ENCODE assay signal across 23 cellular contexts in the genomic region with DNA sequence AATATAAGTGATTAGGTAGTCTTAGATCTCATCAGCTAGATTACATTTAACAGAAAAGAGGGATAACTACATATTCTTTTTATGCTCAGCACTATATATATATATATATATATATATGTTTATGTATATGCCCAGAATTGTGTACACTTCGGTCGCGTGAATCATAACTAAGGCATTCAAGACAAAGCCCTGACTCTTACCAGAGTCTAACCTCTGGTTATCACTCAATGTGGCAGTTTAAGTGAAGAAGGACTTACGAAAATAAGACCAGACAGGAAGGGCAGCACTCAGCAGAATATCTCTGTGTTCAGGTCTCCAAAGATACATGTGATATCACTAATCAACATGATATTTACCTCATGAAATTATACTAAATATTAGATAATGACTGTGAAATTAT.
DNase-seq lines count a peak whose midpoint lies in the region; ATAC-seq, FAIRE-seq and TF ChIP-seq lines count a peak whose summit lies in the region.
"Had no signal": no experiment of that assay in that cellular context is flagged by ENCODE, and none has a peak within 500 bp of the region (broad histone marks: within the 10 kb centered on the region; RNA-seq: fewer than 3 reads in every experiment).

No MANE protein-coding gene starts in this region.

- no peaks in the 10 kb centered on the region for H4K20me1 ChIP-seq in PC-3 (ENCODE audit: low read length)
- H4K20me1 ChIP-seq: BLaER1 treated with 17β-estradiol and CSF1 and Interleukin-3, amounts not matched to agents 10 nM and 100 nM had no signal

- no peak overlapping the region for H3K4me2 ChIP-seq in PC-3 (ENCODE audit: low read length)
- H3K4me2 ChIP-seq: BLaER1 treated with 17β-estradiol and CSF1 and Interleukin-3, amounts not matched to agents 10 nM and 100 nM had no signal

- H3K9me2 ChIP-seq in PC-3 (replicated peaks; ENCODE audit: low read length), result no peaks in the 10 kb centered on the region

- H3K27ac ChIP-seq in PC-3 (ENCODE audit: low read length) (no peak overlapping the region), substantia nigra (ENCODE audit: low read depth, low read length, poor library complexity, severe bottlenecking) (no peak overlapping the region)
- H3K27ac ChIP-seq: BLaER1 treated with 17β-estradiol and CSF1 and Interleukin-3, amounts not matched to agents 10 nM and 100 nM had no signal

- no peak overlapping the region for H3K9ac ChIP-seq in PC-3 (ENCODE audit: low read length)
- H3K9ac ChIP-seq: BLaER1 treated with 17β-estradiol and CSF1 and Interleukin-3, amounts not matched to agents 10 nM and 100 nM had no signal

- H3K9me3 ChIP-seq in PC-3 (ENCODE audit: low read length), result no peaks in the 10 kb centered on the region
- H3K9me3 ChIP-seq: BE2C; BLaER1 treated with 17β-estradiol and CSF1 and Interleukin-3, amounts not matched to agents 10 nM and 100 nM had no signal

- H3K4me3 ChIP-seq in PC-3 (ENCODE audit: low read length), result no peak overlapping the region
- H3K4me3 ChIP-seq: BLaER1 treated with 17β-estradiol and CSF1 and Interleukin-3, amounts not matched to agents 10 nM and 100 nM had no signal

- in situ Hi-C loops in ACHN (cut with HindIII; ENCODE audit: low pct_ligation_motif_present, low pct_unique_long_range_greater_than_20kb, low sequenced_read_pairs), result no loop called here

- H3K27me3 ChIP-seq in PC-3 (ENCODE audit: low read length), result no peaks in the 10 kb centered on the region
- H3K27me3 ChIP-seq: BE2C; BLaER1 treated with 17β-estradiol and CSF1 and Interleukin-3, amounts not matched to agents 10 nM and 100 nM had no signal

- no peak overlapping the region for H2AFZ ChIP-seq in PC-3 (ENCODE audit: low read length)

- CTCF ChIA-PET in PC-3 (lab: Charles Lee), result no interaction called here

- ATAC-seq in PC-3 (peak; percentile 98), HG03139 (IDR thresholded peaks at IDR 0.05; ENCODE audit: unreplicated experiment) (no peak)

- intact Hi-C loops in PC-3 (cut with micrococcal nuclease), result no loop called here

- DNase-seq in H4 (ENCODE audit: low spot score) (peak; percentile 51), HTR-8/SVneo (ENCODE audit: insufficient read length, low spot score) (peak; percentile 32), PC-3 (peak; percentile 68), iris pigment epithelial cell (ENCODE audit: low read depth) (peak; percentile 17), SW480 (ENCODE audit: low spot score) (no peak), ACHN (no peak), substantia nigra (lab: John Stamatoyannopoulos, UW) (no peak)
- DNase-seq: AML-193; BE2C; CD4-positive, alpha-beta T cell; CD8-positive, alpha-beta memory T cell; DMS 273 treated with DMSO at 0.1 percent for 48 hours; DMS79; EL; GF-D8; GOT3; H7; HCEC 1CT had no signal

- peaks cover 4% of the 10 kb centered on the region; the same call in 1 of the 2 replicates for H3K4me1 ChIP-seq in PC-3 (ENCODE audit: insufficient read depth, low read length)
- H3K4me1 ChIP-seq: BLaER1 treated with 17β-estradiol and CSF1 and Interleukin-3, amounts not matched to agents 10 nM and 100 nM had no signal

- BruUV-seq in PC-3 (replicated peaks; lab: Mats Ljungman, UMichigan), result no TSS peak

- TF ChIP-seq CTCF in PC-3 (conservative IDR thresholded peaks at IDR 0.05; ENCODE audit: low read depth, low read length), result no peak

- no peaks in the 10 kb centered on the region for H3F3A ChIP-seq in PC-3 (ENCODE audit: low read length, unreplicated experiment)

- H3K79me2 ChIP-seq in PC-3 (ENCODE audit: low read length), result no peaks in the 10 kb centered on the region

- FAIRE-seq in HTR-8/SVneo (lab: Jason Lieb, UNC), result no peak
- FAIRE-seq: D721Med, GM12891, GM18507 had no signal

- H3K36me3 ChIP-seq in PC-3 (ENCODE audit: low read depth, low read length), result no peaks in the 10 kb centered on the region
- H3K36me3 ChIP-seq: BE2C; BLaER1 treated with 17β-estradiol and CSF1 and Interleukin-3, amounts not matched to agents 10 nM and 100 nM had no signal

- POLR2A ChIA-PET in PC-3 (lab: Charles Lee; ENCODE audit: unreplicated experiment), result no interaction called here

Comparison
In these comparisons a context has a peak if more than half of its experiments do, and no peak if none do; other contexts are left out.
1. DNase-seq: peak in H4 (single experiment), HTR-8/SVneo (single experiment), PC-3 (single experiment) and iris pigment epithelial cell (single experiment); none in SW480 (single experiment), ACHN (single experiment) and substantia nigra (0 of 49).